In the genomic region with DNA sequence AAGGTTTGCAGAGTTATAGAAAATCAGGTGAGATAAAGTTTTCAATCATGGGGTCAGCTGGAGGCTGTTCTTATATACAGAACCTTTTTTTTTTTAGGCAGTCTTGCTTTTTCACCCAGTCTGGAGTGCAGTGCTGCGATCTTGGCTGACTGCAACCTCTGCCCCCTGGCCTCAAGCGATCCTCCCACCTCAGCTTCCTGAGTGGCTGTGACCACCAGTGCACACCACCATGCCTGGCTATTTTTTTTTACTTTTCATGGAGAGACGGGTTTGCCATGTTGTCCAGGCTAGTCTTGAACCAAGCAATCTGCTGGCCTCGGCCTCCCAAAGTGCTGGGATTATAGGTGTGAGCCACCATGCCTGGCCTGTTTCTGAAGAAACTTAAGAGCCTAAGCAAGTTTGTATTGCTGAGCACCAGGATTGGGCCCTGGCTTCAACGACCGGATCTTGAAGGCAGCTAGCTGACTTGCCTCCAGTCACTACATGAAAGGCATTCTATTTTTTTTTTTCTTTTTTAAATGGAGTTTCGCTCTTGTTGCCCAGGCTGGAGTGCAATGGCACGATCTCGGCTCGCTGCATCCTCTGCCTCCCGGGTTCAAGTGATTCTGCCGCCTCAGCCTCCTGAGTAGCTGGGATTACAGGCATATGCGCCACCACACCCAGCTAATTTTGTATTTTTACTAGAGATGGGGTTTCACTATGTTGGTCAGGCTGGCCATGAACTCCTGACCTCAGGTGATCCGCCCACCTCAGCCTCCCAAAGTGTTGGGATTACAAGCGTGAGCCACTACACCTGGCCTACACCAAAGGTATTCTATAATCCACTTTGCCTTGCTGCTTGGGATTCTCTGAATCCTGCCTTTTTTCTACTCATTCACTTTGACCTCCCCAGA, we compare ENCODE assay signal across 9 cellular contexts. TPM values are rescaled to one million over a fixed set of nuclear protein-coding genes. Genes with fewer than 3 reads are reported as not detected.
DNase-seq lines count a peak whose midpoint lies in the region; ATAC-seq and FAIRE-seq lines count a peak whose summit lies in the region.
"Had no signal": no experiment of that assay in that cellular context is flagged by ENCODE, and none has a peak within 500 bp of the region (broad histone marks: within the 10 kb centered on the region; RNA-seq: fewer than 3 reads in every experiment).

No MANE protein-coding gene starts in this region.

- peaks cover 45% of the 10 kb centered on the region for H3K36me3 Mint-ChIP-seq in activated CD4-positive, alpha-beta T cell treated with anti-CD3 and anti-CD28 coated beads for 36 hours (ENCODE audit: low read depth)

- no peak overlapping the region for H3K4me3 Mint-ChIP-seq in activated CD4-positive, alpha-beta T cell treated with anti-CD3 and anti-CD28 coated beads for 36 hours

- intact Hi-C loops in activated CD4-positive, alpha-beta T cell treated with anti-CD3 and anti-CD28 coated beads for 36 hours (cut with DNase I, micrococcal nuclease), result loop anchor here in 1 of 2 experiments (10.0 kb wide), 2 partner anchors 112 to 118 kb away; a partner anchor contains a TSS

- peak; percentile 27 for FAIRE-seq in G401.6 (lab: Jason Lieb, UNC)

- peaks cover 50% of the 10 kb centered on the region for H3K4me1 Mint-ChIP-seq in activated CD4-positive, alpha-beta T cell treated with anti-CD3 and anti-CD28 coated beads for 36 hours

- DNase-seq in HuH-7 (ENCODE audit: low spot score), result no peak
- no peak for DNase-seq in stimulated activated CD4-positive, alpha-beta T cell treated with anti-CD3 and anti-CD28 coated beads, Interleukin-2, amount 100 ng/mL, for 24 hours
- DNase-seq in effector CD4-positive, alpha-beta T cell, result no peak
- no peak for DNase-seq in activated CD4-positive, alpha-beta T cell treated with anti-CD3 and anti-CD28 coated beads for 36 hours
- DNase-seq: SW 1271 had no signal

- CTCF ChIA-PET in activated CD4-positive, alpha-beta T cell treated with anti-CD3 and anti-CD28 coated beads for 36 hours (lab: Charles Lee), result interaction anchor here (0.6 to 4.2 kb wide), 4 partner anchors 9 to 192 kb away, joined by 3 to 28 read pairs (median 4); no protein-coding TSS in a partner anchor

- H3K27ac Mint-ChIP-seq in activated CD4-positive, alpha-beta T cell treated with anti-CD3 and anti-CD28 coated beads for 36 hours, result no peak overlapping the region

- POLR2A ChIA-PET in activated CD4-positive, alpha-beta T cell treated with anti-CD3 and anti-CD28 coated beads for 36 hours (lab: Charles Lee), result no interaction called here

- no peaks in the 10 kb centered on the region for H3K27me3 Mint-ChIP-seq in activated CD4-positive, alpha-beta T cell treated with anti-CD3 and anti-CD28 coated beads for 36 hours

- ATAC-seq in GM21381 (IDR thresholded peaks at IDR 0.05; ENCODE audit: unreplicated experiment), result peak; percentile 36
- ATAC-seq in HG03565 (IDR thresholded peaks at IDR 0.05; ENCODE audit: unreplicated experiment), result peak; percentile 25
- peak; percentile 28 for ATAC-seq in esophagus mucosa
- no peak for ATAC-seq in activated CD4-positive, alpha-beta T cell treated with anti-CD3 and anti-CD28 coated beads for 36 hours

- H3K9me3 Mint-ChIP-seq in activated CD4-positive, alpha-beta T cell treated with anti-CD3 and anti-CD28 coated beads for 36 hours (ENCODE audit: low read depth), result no peaks in the 10 kb centered on the region

RNA-seq across cellular contexts. Expression of a gene that starts 7.6 kb away (rescaled TPM):
- total RNA-seq in esophagus mucosa, result 107 TPM
- 100 to 1,000 TPM in 1 of 2 experiments, 10 to 100 TPM in 1; 88.8 to 101 TPM for total RNA-seq in activated CD4-positive, alpha-beta T cell treated with anti-CD3 and anti-CD28 coated beads for 36 hours

RNA-seq across cellular contexts. Expression of a gene that starts 20.2 kb away (rescaled TPM):
- 8.5 TPM for total RNA-seq in esophagus mucosa
- total RNA-seq in activated CD4-positive, alpha-beta T cell treated with anti-CD3 and anti-CD28 coated beads for 36 hours, result 10 to 100 TPM; 36.1 to 36.8 TPM

RNA-seq across cellular contexts. Expression of a gene that starts 50.9 kb away (rescaled TPM):
- total RNA-seq in esophagus mucosa, result 10.9 TPM
- total RNA-seq in activated CD4-positive, alpha-beta T cell treated with anti-CD3 and anti-CD28 coated beads for 36 hours, result 10 to 100 TPM; 16.5 to 18.5 TPM

RNA-seq across cellular contexts. Expression of a gene that starts 51.1 kb away (rescaled TPM):
- total RNA-seq in esophagus mucosa, result 14.9 TPM
- total RNA-seq in activated CD4-positive, alpha-beta T cell treated with anti-CD3 and anti-CD28 coated beads for 36 hours, result 10 to 100 TPM; 37.5 to 41.3 TPM
